ENCODE assay signal across 19 cellular contexts in genomic region chr18:61459896-61460295, GRCh38.
"Had no signal": no experiment of that assay in that cellular context is flagged by ENCODE, and none has a peak within 500 bp of the region (broad histone marks: within the 10 kb centered on the region; RNA-seq: fewer than 3 reads in every experiment).

No MANE protein-coding gene starts in this region.

- H3K4me3 ChIP-seq: lung, SK-N-MC had no signal

- H3K4me1 ChIP-seq: foreskin keratinocyte, parathyroid adenoma had no signal

- DNase-seq: activated CD4-positive, alpha-beta T cell treated with anti-CD3 and anti-CD28 coated beads for 1 hour; activated CD4-positive, alpha-beta T cell treated with anti-CD3 and anti-CD28 coated beads, Interleukin-2, amount 50 U/mL, for 48 hours; activated effector memory CD4-positive, alpha-beta T cell treated with Interleukin-2 at 50 U/mL for 16 hours; activated naive CD4-positive, alpha-beta T cell treated with anti-CD3 and anti-CD28 coated beads, Interleukin-2, amount 50 U/mL, for 16 hours; activated T-cell treated with anti-CD3 and anti-CD28 coated beads, Interleukin-2, amount 50 U/mL, for 4 hours; brain microvascular endothelial cell; foreskin keratinocyte; left cardiac atrium; naive B cell; retina; Right ventricle myocardium superior; stimulated activated CD4-positive, alpha-beta T cell treated with anti-CD3 and anti-CD28 coated beads, Interleukin-4, amount 100 ng/mL, for 24 hours; stimulated activated naive CD4-positive, alpha-beta T cell treated with Interleukin-2 at 50 U/mL for 16 hours; T-helper 1 cell; T1000; trophoblast cell had no signal

- ATAC-seq: activated T-cell treated with anti-CD3 and anti-CD28 coated beads, Interleukin-2, amount 50 U/mL, for 4 hours; foreskin keratinocyte had no signal

- H3K27ac ChIP-seq: brain microvascular endothelial cell, foreskin keratinocyte, parathyroid adenoma, SK-N-MC had no signal

- H3K36me3 ChIP-seq: brain microvascular endothelial cell had no signal

- H3K9ac ChIP-seq: parathyroid adenoma had no signal
